In the genomic region with DNA sequence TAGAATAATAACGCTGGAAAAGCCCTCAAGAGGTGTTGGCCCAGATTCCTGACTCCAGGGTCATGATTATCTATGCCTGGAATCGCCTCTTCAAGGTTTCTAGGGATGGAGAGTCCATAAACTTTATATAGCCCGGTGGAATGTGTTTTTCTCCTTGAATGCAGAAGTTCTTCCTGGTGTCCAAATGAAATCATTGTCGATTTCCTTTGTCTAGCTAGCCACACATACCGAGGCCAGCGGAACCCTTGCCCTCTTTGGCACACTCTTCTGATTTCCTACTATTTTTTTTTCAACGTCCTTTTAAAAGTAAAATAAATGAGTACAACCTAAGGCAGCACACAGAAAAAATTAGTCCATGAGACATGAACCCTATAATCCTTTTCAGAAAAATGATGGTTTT, we compare ENCODE assay signal across 22 cellular contexts.
"Had no signal": no experiment of that assay in that cellular context is flagged by ENCODE, and none has a peak within 500 bp of the region (broad histone marks: within the 10 kb centered on the region; RNA-seq: fewer than 3 reads in every experiment).

No MANE protein-coding gene starts in this region.

- H3K27me3 Mint-ChIP-seq: activated naive CD4-positive, alpha-beta T cell treated with anti-CD3 and anti-CD28 coated beads, Interleukin-2, amount 10 ng/mL, durations not matched to agents 7 days and 5 days; activated naive CD8-positive, alpha-beta T cell treated with anti-CD3 and anti-CD28 coated beads, Interleukin-2, amount 50 U/mL, for 24 hours; dendritic cell treated with granulocyte-macrophage colony-stimulating factor and Interleukin-4, amounts not matched to agents 40 ng/mL and 50 ng/mL, for 4 days; effector memory CD8-positive, alpha-beta T cell; naive B cell; progenitor cell of endocrine pancreas; stimulated activated naive CD8-positive, alpha-beta T cell treated with anti-CD3 and anti-CD28 coated beads, Interleukin-15, amount 100 ng/mL, for 72 hours; T-cell had no signal

- H3K27ac Mint-ChIP-seq: activated naive CD4-positive, alpha-beta T cell treated with anti-CD3 and anti-CD28 coated beads, Interleukin-2, amount 10 ng/mL, durations not matched to agents 7 days and 5 days; activated naive CD8-positive, alpha-beta T cell treated with anti-CD3 and anti-CD28 coated beads, Interleukin-2, amount 50 U/mL, for 24 hours; dendritic cell treated with granulocyte-macrophage colony-stimulating factor and Interleukin-4, amounts not matched to agents 40 ng/mL and 50 ng/mL, for 4 days; effector memory CD8-positive, alpha-beta T cell; mesothelial cell of epicardium; naive B cell; progenitor cell of endocrine pancreas; stimulated activated naive CD8-positive, alpha-beta T cell treated with anti-CD3 and anti-CD28 coated beads, Interleukin-15, amount 100 ng/mL, for 72 hours; T-cell; type B pancreatic cell had no signal

- H3K27ac ChIP-seq: left lung, SK-N-MC, suprapubic skin had no signal

- H3K27me3 ChIP-seq: left lung, suprapubic skin had no signal

- H3K4me1 Mint-ChIP-seq: activated naive CD4-positive, alpha-beta T cell treated with anti-CD3 and anti-CD28 coated beads, Interleukin-2, amount 10 ng/mL, durations not matched to agents 7 days and 5 days; activated naive CD8-positive, alpha-beta T cell treated with anti-CD3 and anti-CD28 coated beads, Interleukin-2, amount 50 U/mL, for 24 hours; mesothelial cell of epicardium; naive B cell; neural crest cell; stimulated activated naive CD8-positive, alpha-beta T cell treated with anti-CD3 and anti-CD28 coated beads, Interleukin-15, amount 100 ng/mL, for 72 hours; T-cell had no signal

- H3K4me3 ChIP-seq: left lung, SK-N-MC, suprapubic skin had no signal

- ATAC-seq: activated CD4-positive, CD25-positive, alpha-beta regulatory T cell treated with anti-CD3 and anti-CD28 coated beads, Interleukin-2, amount 50 U/mL, for 24 hours; activated naive CD8-positive, alpha-beta T cell treated with anti-CD3 and anti-CD28 coated beads, Interleukin-2, amount 50 U/mL, for 24 hours; effector memory CD8-positive, alpha-beta T cell; left lung; stimulated activated naive CD8-positive, alpha-beta T cell treated with anti-CD3 and anti-CD28 coated beads, Interleukin-15, amount 100 ng/mL, for 72 hours; T-cell had no signal

- H3K36me3 Mint-ChIP-seq: activated naive CD4-positive, alpha-beta T cell treated with anti-CD3 and anti-CD28 coated beads, Interleukin-2, amount 10 ng/mL, durations not matched to agents 7 days and 5 days; mesothelial cell of epicardium; naive B cell; T-cell; type B pancreatic cell had no signal

- FAIRE-seq: islet of Langerhans had no signal

- H3K4me3 Mint-ChIP-seq: activated naive CD4-positive, alpha-beta T cell treated with anti-CD3 and anti-CD28 coated beads, Interleukin-2, amount 10 ng/mL, durations not matched to agents 7 days and 5 days; activated naive CD8-positive, alpha-beta T cell treated with anti-CD3 and anti-CD28 coated beads, Interleukin-2, amount 50 U/mL, for 24 hours; dendritic cell treated with granulocyte-macrophage colony-stimulating factor and Interleukin-4, amounts not matched to agents 40 ng/mL and 50 ng/mL, for 4 days; effector memory CD8-positive, alpha-beta T cell; mesothelial cell of epicardium; naive B cell; neural crest cell; stimulated activated naive CD8-positive, alpha-beta T cell treated with anti-CD3 and anti-CD28 coated beads, Interleukin-15, amount 100 ng/mL, for 72 hours; T-cell; type B pancreatic cell had no signal

- H3K36me3 ChIP-seq: left lung, suprapubic skin had no signal

- DNase-seq: activated CD8-positive, alpha-beta memory T cell treated with anti-CD3 and anti-CD28 coated beads for 24 hours; activated CD8-positive, alpha-beta memory T cell treated with anti-CD3 and anti-CD28 coated beads, Interleukin-2, amount 50 U/mL, for 48 hours; activated effector memory CD4-positive, alpha-beta T cell treated with Interleukin-2 at 50 U/mL for 16 hours; activated naive CD4-positive, alpha-beta T cell treated with anti-CD3 and anti-CD28 coated beads, Interleukin-2, amount 10 ng/mL, durations not matched to agents 7 days and 5 days; activated naive CD8-positive, alpha-beta T cell treated with anti-CD3 and anti-CD28 coated beads, Interleukin-2, amount 50 U/mL, for 24 hours; activated T-cell treated with anti-CD3 and anti-CD28 coated beads, Interleukin-2, amount 50 U/mL, for 48 hours; effector memory CD8-positive, alpha-beta T cell; left lung; naive B cell; stimulated activated CD4-positive, alpha-beta T cell treated with anti-CD3 and anti-CD28 coated beads, Interleukin-4, amount 100 ng/mL, for 1 hour; stimulated activated naive CD8-positive, alpha-beta T cell treated with anti-CD3 and anti-CD28 coated beads, Interleukin-15, amount 100 ng/mL, for 72 hours; T-cell; T-helper 9 cell had no signal

- H3K9me3 ChIP-seq: left lung, suprapubic skin had no signal

- H3K4me1 ChIP-seq: left lung, suprapubic skin had no signal
